1 cellular context compared by ENCODE assay signal in the genomic region with DNA sequence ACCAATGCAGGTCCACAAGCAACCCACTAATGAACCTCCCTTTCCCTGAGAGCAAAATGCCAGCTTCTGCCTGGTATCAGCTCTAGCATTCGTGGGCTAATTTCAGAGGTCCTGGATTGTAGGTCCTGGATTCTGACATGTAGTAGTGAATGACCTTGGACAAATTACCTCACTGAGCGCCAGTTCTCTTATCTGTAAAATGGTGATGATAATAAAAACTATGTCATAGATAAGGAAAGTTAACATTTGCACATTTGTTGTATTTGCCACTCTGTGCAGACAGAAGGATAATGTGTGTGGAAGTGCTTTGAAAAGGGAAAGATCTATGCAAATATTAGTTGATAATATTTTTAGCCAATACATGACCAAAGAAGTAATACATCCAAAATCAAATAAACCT.
TF ChIP-seq lines count a peak whose summit lies in the region.

No MANE protein-coding gene starts in this region.

TF ChIP-seq in HepG2, 621 proteins besides CTCF, POLR2A, EP300 and RAD21 (continued from another document and continues in another):
- 0 out of 2 replicates have a peak, but pooled peaks have one; percentile 9 for TF ChIP-seq SAP130 (CRISPR knock-in tag; IDR thresholded peaks at IDR 0.05; ENCODE audit: low read depth)
- TF ChIP-seq GLMP (CRISPR knock-in tag; IDR thresholded peaks at IDR 0.05; ENCODE audit: borderline replicate concordance) = no peak
- no peak for TF ChIP-seq PLRG1 (conservative IDR thresholded peaks at IDR 0.05)
- TF ChIP-seq ZNF431 (CRISPR knock-in tag; IDR thresholded peaks at IDR 0.05; ENCODE audit: borderline replicate concordance, low read depth) = no peak
- 0 out of 2 replicates have a peak, but pooled peaks have one; percentile 24 for TF ChIP-seq ZNF503 (CRISPR knock-in tag; IDR thresholded peaks at IDR 0.05)
- no peak for TF ChIP-seq SOX13 (IDR thresholded peaks at IDR 0.05)
- peak in 1 of 2 experiments; percentile 50; a peak in 2 of 4 replicates for TF ChIP-seq SOX13 (CRISPR knock-in tag; conservative IDR thresholded peaks at IDR 0.05 in 1 of 2, IDR thresholded peaks at IDR 0.05 in 1 of 2)
- no peak for TF ChIP-seq SP140L (CRISPR knock-in tag; IDR thresholded peaks at IDR 0.05; ENCODE audit: borderline replicate concordance)
- TF ChIP-seq, protein P1, sequence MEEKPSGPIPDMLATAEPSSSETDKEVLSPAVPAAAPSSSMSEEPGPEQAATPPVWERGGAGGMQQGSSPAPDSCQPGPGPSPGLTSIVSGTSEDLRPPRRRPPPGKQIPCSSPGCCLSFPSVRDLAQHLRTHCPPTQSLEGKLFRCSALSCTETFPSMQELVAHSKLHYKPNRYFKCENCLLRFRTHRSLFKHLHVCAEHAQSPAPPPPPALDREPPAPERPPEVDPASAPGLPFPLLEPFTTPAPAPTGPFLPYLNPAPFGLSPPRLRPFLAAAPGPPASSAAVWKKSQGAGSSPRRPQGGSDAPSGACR (CRISPR knock-in tag; IDR thresholded peaks at IDR 0.05) = no peak
- TF ChIP-seq ZNF678 (CRISPR knock-in tag; IDR thresholded peaks at IDR 0.05) = no peak
- peak; percentile 91 for TF ChIP-seq ZNF205 (CRISPR knock-in tag; IDR thresholded peaks at IDR 0.05)
- TF ChIP-seq, protein P2, sequence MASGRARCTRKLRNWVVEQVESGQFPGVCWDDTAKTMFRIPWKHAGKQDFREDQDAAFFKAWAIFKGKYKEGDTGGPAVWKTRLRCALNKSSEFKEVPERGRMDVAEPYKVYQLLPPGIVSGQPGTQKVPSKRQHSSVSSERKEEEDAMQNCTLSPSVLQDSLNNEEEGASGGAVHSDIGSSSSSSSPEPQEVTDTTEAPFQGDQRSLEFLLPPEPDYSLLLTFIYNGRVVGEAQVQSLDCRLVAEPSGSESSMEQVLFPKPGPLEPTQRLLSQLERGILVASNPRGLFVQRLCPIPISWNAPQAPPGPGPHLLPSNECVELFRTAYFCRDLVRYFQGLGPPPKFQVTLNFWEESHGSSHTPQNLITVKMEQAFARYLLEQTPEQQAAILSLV (CRISPR knock-in tag; IDR thresholded peaks at IDR 0.05; ENCODE audit: borderline replicate concordance) = no peak
- no peak for TF ChIP-seq MTA3 (CRISPR knock-in tag; IDR thresholded peaks at IDR 0.05)
- TF ChIP-seq KAT7 (CRISPR knock-in tag; IDR thresholded peaks at IDR 0.05; ENCODE audit: borderline replicate concordance) = no peak
- no peak for TF ChIP-seq RORA (CRISPR knock-in tag; IDR thresholded peaks at IDR 0.05)
- 0 out of 2 replicates have a peak, but pooled peaks have one; percentile 20 for TF ChIP-seq TBX3 (IDR thresholded peaks at IDR 0.05; ENCODE audit: borderline replicate concordance)
- no peak for TF ChIP-seq CREB1 (IDR thresholded peaks at IDR 0.05)
- TF ChIP-seq CREB1 (CRISPR knock-in tag; IDR thresholded peaks at IDR 0.05) = 0 out of 2 replicates have a peak, but pooled peaks have one; percentile 42
- no peak for TF ChIP-seq RBFOX2 (IDR thresholded peaks at IDR 0.05; ENCODE audit: low read depth, low read length)
- TF ChIP-seq GFI1 (CRISPR knock-in tag; IDR thresholded peaks at IDR 0.05; ENCODE audit: borderline replicate concordance) = no peak
- TF ChIP-seq ZNF430 (CRISPR knock-in tag; IDR thresholded peaks at IDR 0.05) = no peak
- TF ChIP-seq HHEX (CRISPR knock-in tag; IDR thresholded peaks at IDR 0.05) = peak; percentile 80
- no peak for TF ChIP-seq RFXANK (CRISPR knock-in tag; IDR thresholded peaks at IDR 0.05)
- TF ChIP-seq, protein P3, sequence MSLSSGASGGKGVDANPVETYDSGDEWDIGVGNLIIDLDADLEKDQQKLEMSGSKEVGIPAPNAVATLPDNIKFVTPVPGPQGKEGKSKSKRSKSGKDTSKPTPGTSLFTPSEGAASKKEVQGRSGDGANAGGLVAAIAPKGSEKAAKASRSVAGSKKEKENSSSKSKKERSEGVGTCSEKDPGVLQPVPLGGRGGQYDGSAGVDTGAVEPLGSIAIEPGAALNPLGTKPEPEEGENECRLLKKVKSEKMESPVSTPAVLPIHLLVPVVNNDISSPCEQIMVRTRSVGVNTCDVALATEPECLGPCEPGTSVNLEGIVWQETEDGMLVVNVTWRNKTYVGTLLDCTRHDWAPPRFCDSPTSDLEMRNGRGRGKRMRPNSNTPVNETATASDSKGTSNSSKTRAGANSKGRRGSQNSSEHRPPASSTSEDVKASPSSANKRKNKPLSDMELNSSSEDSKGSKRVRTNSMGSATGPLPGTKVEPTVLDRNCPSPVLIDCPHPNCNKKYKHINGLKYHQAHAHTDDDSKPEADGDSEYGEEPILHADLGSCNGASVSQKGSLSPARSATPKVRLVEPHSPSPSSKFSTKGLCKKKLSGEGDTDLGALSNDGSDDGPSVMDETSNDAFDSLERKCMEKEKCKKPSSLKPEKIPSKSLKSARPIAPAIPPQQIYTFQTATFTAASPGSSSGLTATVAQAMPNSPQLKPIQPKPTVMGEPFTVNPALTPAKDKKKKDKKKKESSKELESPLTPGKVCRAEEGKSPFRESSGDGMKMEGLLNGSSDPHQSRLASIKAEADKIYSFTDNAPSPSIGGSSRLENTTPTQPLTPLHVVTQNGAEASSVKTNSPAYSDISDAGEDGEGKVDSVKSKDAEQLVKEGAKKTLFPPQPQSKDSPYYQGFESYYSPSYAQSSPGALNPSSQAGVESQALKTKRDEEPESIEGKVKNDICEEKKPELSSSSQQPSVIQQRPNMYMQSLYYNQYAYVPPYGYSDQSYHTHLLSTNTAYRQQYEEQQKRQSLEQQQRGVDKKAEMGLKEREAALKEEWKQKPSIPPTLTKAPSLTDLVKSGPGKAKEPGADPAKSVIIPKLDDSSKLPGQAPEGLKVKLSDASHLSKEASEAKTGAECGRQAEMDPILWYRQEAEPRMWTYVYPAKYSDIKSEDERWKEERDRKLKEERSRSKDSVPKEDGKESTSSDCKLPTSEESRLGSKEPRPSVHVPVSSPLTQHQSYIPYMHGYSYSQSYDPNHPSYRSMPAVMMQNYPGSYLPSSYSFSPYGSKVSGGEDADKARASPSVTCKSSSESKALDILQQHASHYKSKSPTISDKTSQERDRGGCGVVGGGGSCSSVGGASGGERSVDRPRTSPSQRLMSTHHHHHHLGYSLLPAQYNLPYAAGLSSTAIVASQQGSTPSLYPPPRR (CRISPR knock-in tag; IDR thresholded peaks at IDR 0.05; ENCODE audit: borderline replicate concordance) = peak; percentile 81; the same call in 1 of the 2 replicates
- no peak for TF ChIP-seq HDAC6 (IDR thresholded peaks at IDR 0.05; ENCODE audit: low read depth, low read length)
- no peak for TF ChIP-seq ZNF670 (CRISPR knock-in tag; IDR thresholded peaks at IDR 0.05; ENCODE audit: borderline replicate concordance)
- peak; percentile 42; the same call in 1 of the 2 replicates for TF ChIP-seq BCL6 (CRISPR knock-in tag; IDR thresholded peaks at IDR 0.05)
- TF ChIP-seq ZFP41 (CRISPR knock-in tag; IDR thresholded peaks at IDR 0.05; ENCODE audit: borderline replicate concordance) = no peak
- no peak for TF ChIP-seq SALL1 (CRISPR knock-in tag; IDR thresholded peaks at IDR 0.05)
- TF ChIP-seq CBX5 (CRISPR knock-in tag; IDR thresholded peaks at IDR 0.05; ENCODE audit: borderline replicate concordance) = no peak
- no peak for TF ChIP-seq U2AF1 (optimal IDR thresholded peaks at IDR 0.05; ENCODE audit: low read depth, low read length)
- TF ChIP-seq NR2F6 (IDR thresholded peaks at IDR 0.05) = peak; percentile 34; the same call in 1 of the 2 replicates
- no peak for TF ChIP-seq NR2F6 (CRISPR knock-in tag; IDR thresholded peaks at IDR 0.05)
- no peak for TF ChIP-seq CERS6 (CRISPR knock-in tag; IDR thresholded peaks at IDR 0.05)
- TF ChIP-seq, protein P4, sequence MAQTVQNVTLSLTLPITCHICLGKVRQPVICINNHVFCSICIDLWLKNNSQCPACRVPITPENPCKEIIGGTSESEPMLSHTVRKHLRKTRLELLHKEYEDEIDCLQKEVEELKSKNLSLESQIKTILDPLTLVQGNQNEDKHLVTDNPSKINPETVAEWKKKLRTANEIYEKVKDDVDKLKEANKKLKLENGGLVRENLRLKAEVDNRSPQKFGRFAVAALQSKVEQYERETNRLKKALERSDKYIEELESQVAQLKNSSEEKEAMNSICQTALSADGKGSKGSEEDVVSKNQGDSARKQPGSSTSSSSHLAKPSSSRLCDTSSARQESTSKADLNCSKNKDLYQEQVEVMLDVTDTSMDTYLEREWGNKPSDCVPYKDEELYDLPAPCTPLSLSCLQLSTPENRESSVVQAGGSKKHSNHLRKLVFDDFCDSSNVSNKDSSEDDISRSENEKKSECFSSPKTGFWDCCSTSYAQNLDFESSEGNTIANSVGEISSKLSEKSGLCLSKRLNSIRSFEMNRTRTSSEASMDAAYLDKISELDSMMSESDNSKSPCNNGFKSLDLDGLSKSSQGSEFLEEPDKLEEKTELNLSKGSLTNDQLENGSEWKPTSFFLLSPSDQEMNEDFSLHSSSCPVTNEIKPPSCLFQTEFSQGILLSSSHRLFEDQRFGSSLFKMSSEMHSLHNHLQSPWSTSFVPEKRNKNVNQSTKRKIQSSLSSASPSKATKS (CRISPR knock-in tag; IDR thresholded peaks at IDR 0.05) = no peak
- no peak for TF ChIP-seq MNT (IDR thresholded peaks at IDR 0.05)
- no peak for TF ChIP-seq RCOR2 (CRISPR knock-in tag; IDR thresholded peaks at IDR 0.05)
- no peak for TF ChIP-seq SKI (IDR thresholded peaks at IDR 0.05; ENCODE audit: partially characterized antibody)
- TF ChIP-seq RFX3 (CRISPR knock-in tag; IDR thresholded peaks at IDR 0.05) = no peak
- no peak for TF ChIP-seq HBP1 (CRISPR knock-in tag; IDR thresholded peaks at IDR 0.05; ENCODE audit: low read depth)
- TF ChIP-seq TGIF2 (CRISPR knock-in tag; IDR thresholded peaks at IDR 0.05) = no peak
